ENCODE assay signal across 1 cellular context in genomic region chr16:8797364-8798173, GRCh38.
TF ChIP-seq lines count a peak whose summit lies in the region.

Gene PMM2, plus strand, starts transcription at chr16:8797839. Its CDS starts 44 bp downstream, at chr16:8797883.
Gene TMEM186, minus strand, starts transcription at chr16:8797639. Its CDS starts 25 bp downstream, at chr16:8797614.

TF ChIP-seq in K562, 482 proteins besides CTCF, POLR2A, EP300 and RAD21 (continued from another document and continues in another):
- TF ChIP-seq HOXB6 (CRISPR knock-in tag; IDR thresholded peaks at IDR 0.05; ENCODE audit: borderline replicate concordance) (no peak), HMG20B (CRISPR knock-in tag; IDR thresholded peaks at IDR 0.05) (no peak), SNIP1 (IDR thresholded peaks at IDR 0.05; ENCODE audit: low read depth) (no peak), SRSF9 (IDR thresholded peaks at IDR 0.05; ENCODE audit: borderline replicate concordance, low read depth, low read length) (no peak), PTTG1 (tag; IDR thresholded peaks at IDR 0.05; ENCODE audit: low read depth) (no peak), ETV5 (CRISPR knock-in tag; IDR thresholded peaks at IDR 0.05; ENCODE audit: low read depth) (peak; percentile 70), NRF1 (conservative IDR thresholded peaks at IDR 0.05 in 1 of 2, IDR thresholded peaks at IDR 0.05 in 1 of 2) (peak; percentile 83 to 87), TFE3 (CRISPR knock-in tag; IDR thresholded peaks at IDR 0.05) (no peak), ZSCAN29 (IDR thresholded peaks at IDR 0.05) (no peak), ATF4 (CRISPR knock-in tag; IDR thresholded peaks at IDR 0.05) (no peak), TFAM (CRISPR knock-in tag; conservative IDR thresholded peaks at IDR 0.05) (no peak), CREB3 (tag; conservative IDR thresholded peaks at IDR 0.05; ENCODE audit: low read depth) (no peak), FOXA1 (IDR thresholded peaks at IDR 0.05; ENCODE audit: borderline replicate concordance) (no peak), NFRKB (IDR thresholded peaks at IDR 0.05; ENCODE audit: low read depth) (no peak), NR4A1 (CRISPR knock-in tag; IDR thresholded peaks at IDR 0.05) (no peak), NR4A1 (tag; IDR thresholded peaks at IDR 0.05) (no peak), ZNF395 (CRISPR knock-in tag; IDR thresholded peaks at IDR 0.05) (peak; percentile 90), TARDBP (IDR thresholded peaks at IDR 0.05) (no peak), NR2C2 (CRISPR knock-in tag; IDR thresholded peaks at IDR 0.05) (peak; percentile 71; the same call in 1 of the 2 replicates), NR2C2 (tag; IDR thresholded peaks at IDR 0.05) (peak; percentile 98), ZFP30 (CRISPR knock-in tag; IDR thresholded peaks at IDR 0.05; ENCODE audit: borderline replicate concordance) (no peak), WHSC1 (IDR thresholded peaks at IDR 0.05; ENCODE audit: low read length) (no peak), MNT (conservative IDR thresholded peaks at IDR 0.05) (peak; percentile 99), HNRNPUL1 (IDR thresholded peaks at IDR 0.05; ENCODE audit: low read length) (no peak), HES1 (IDR thresholded peaks at IDR 0.05; ENCODE audit: low read depth) (no peak), SAFB2 (IDR thresholded peaks at IDR 0.05; ENCODE audit: borderline replicate concordance, low read depth, low read length, severe bottlenecking) (no peak), ZNF133 (CRISPR knock-in tag; IDR thresholded peaks at IDR 0.05) (no peak), CEBPZ (IDR thresholded peaks at IDR 0.05; ENCODE audit: borderline replicate concordance, low read depth, low read length) (no peak), MTA1 (IDR thresholded peaks at IDR 0.05; ENCODE audit: borderline replicate concordance) (no peak), FOSL1 (tag; conservative IDR thresholded peaks at IDR 0.05) (no peak), CREBBP (IDR thresholded peaks at IDR 0.05; ENCODE audit: low read depth, low read length) (no peak), ZNF639 (CRISPR knock-in tag; conservative IDR thresholded peaks at IDR 0.05 in 1 of 2, IDR thresholded peaks at IDR 0.05 in 1 of 2) (peak in 1 of 2 experiments; percentile 67; a peak in 1 of 4 replicates), EGR1 (conservative IDR thresholded peaks at IDR 0.05) (peak; percentile 54), ZBTB1 (CRISPR knock-in tag; IDR thresholded peaks at IDR 0.05; ENCODE audit: borderline replicate concordance, low read depth) (peak; percentile 80; the same call in 1 of the 2 replicates), GABPA (tag; conservative IDR thresholded peaks at IDR 0.05; ENCODE audit: low read depth) (peak; percentile 96), ZNF134 (CRISPR knock-in tag; conservative IDR thresholded peaks at IDR 0.05) (no peak; the same call in 1 of the 2 replicates), GTF2E2 (tag; IDR thresholded peaks at IDR 0.05) (0 out of 2 replicates have a peak, but pooled peaks have one; percentile 33), MCM2 (IDR thresholded peaks at IDR 0.05; ENCODE audit: low read depth) (no peak), ZNF780A (CRISPR knock-in tag; IDR thresholded peaks at IDR 0.05) (no peak), FIP1L1 (IDR thresholded peaks at IDR 0.05; ENCODE audit: low read depth, low read length, poor library complexity, severe bottlenecking) (peak; percentile 53), ZFP91 (CRISPR knock-in tag; IDR thresholded peaks at IDR 0.05) (0 out of 2 replicates have a peak, but pooled peaks have one; percentile 59), ZNF507 (tag; conservative IDR thresholded peaks at IDR 0.05) (no peak), HMGXB4 (CRISPR knock-in tag; IDR thresholded peaks at IDR 0.05) (no peak), PRPF4 (IDR thresholded peaks at IDR 0.05; ENCODE audit: insufficient read depth, low read depth, low read length, poor library complexity, severe bottlenecking) (no peak), ZNF311 (CRISPR knock-in tag; IDR thresholded peaks at IDR 0.05) (no peak), ETS2 (tag; IDR thresholded peaks at IDR 0.05; ENCODE audit: borderline replicate concordance, poor library complexity, severe bottlenecking) (no peak), NCOA6 (IDR thresholded peaks at IDR 0.05) (no peak), PKNOX1 (IDR thresholded peaks at IDR 0.05) (no peak; the same call in 1 of the 2 replicates), KLF1 (tag; IDR thresholded peaks at IDR 0.05) (no peak), TFAP4 (CRISPR knock-in tag; IDR thresholded peaks at IDR 0.05; ENCODE audit: borderline replicate concordance) (peak; percentile 89), KDM2B (CRISPR knock-in tag; IDR thresholded peaks at IDR 0.05) (no peak)
